1 cellular context compared by ENCODE assay signal in the genomic region with DNA sequence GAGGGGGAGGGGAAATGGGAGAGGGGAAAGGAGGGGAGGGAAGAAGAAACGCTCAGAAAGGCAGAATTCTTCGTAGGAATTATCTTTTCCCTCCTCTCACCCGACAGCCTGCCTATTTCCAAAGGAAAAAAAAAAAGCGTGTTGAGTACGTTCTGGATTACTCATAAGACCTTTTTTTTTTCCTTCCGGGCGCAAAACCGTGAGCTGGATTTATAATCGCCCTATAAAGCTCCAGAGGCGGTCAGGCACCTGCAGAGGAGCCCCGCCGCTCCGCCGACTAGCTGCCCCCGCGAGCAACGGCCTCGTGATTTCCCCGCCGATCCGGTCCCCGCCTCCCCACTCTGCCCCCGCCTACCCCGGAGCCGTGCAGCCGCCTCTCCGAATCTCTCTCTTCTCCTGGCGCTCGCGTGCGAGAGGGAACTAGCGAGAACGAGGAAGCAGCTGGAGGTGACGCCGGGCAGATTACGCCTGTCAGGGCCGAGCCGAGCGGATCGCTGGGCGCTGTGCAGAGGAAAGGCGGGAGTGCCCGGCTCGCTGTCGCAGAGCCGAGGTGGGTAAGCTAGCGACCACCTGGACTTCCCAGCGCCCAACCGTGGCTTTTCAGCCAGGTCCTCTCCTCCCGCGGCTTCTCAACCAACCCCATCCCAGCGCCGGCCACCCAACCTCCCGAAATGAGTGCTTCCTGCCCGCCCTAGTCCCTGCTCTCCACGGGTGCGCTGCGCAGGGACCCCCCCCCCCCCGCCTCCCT.
TF ChIP-seq lines count a peak whose summit lies in the region.

Gene GAD1, plus strand, starts transcription at position 389 of the 748 bp plus-strand sequence. CDS start 1,705 bp downstream, outside the sequence.

TF ChIP-seq in K562, 482 proteins besides CTCF, POLR2A, EP300 and RAD21 (continued from another document and continues in another):
- TF ChIP-seq ZNF592 (IDR thresholded peaks at IDR 0.05) (no peak), DNMT1 (IDR thresholded peaks at IDR 0.05) (no peak), CREB1 (IDR thresholded peaks at IDR 0.05) (0 out of 2 replicates have a peak, but pooled peaks have one; percentile 13), CREB1 (CRISPR knock-in tag; IDR thresholded peaks at IDR 0.05) (no peak; the same call in 1 of the 2 replicates), RUNX1 (IDR thresholded peaks at IDR 0.05; ENCODE audit: low read depth) (no peak), HNRNPL (IDR thresholded peaks at IDR 0.05; ENCODE audit: low read depth, low read length) (no peak), KAT7 (CRISPR knock-in tag; IDR thresholded peaks at IDR 0.05; ENCODE audit: borderline replicate concordance) (no peak; the same call in 1 of the 2 replicates), POLR2AphosphoS2 (IDR thresholded peaks at IDR 0.05; ENCODE audit: low read length) (no peak), MECOM (CRISPR knock-in tag; IDR thresholded peaks at IDR 0.05) (no peak), ZNF668 (CRISPR knock-in tag; IDR thresholded peaks at IDR 0.05) (no peak), GABPB1 (CRISPR knock-in tag; IDR thresholded peaks at IDR 0.05) (peak; percentile 60), CBX8 (IDR thresholded peaks at IDR 0.05; ENCODE audit: borderline replicate concordance, extremely low read depth, low read depth, low read length, poor library complexity, severe bottlenecking) (no peak), EWSR1 (IDR thresholded peaks at IDR 0.05; ENCODE audit: borderline replicate concordance, low read depth, partially characterized antibody) (no peak), RBM22 (IDR thresholded peaks at IDR 0.05; ENCODE audit: low read depth, low read length, poor library complexity, severe bottlenecking) (no peak), ZKSCAN3 (CRISPR knock-in tag; IDR thresholded peaks at IDR 0.05) (no peak), GTF2F1 (IDR thresholded peaks at IDR 0.05; ENCODE audit: low read depth, low read length) (no peak), TBL1XR1 (IDR thresholded peaks at IDR 0.05; ENCODE audit: low read length in 2 of 2) (no peak; a peak in 1 of 4 replicates), U2AF1 (optimal IDR thresholded peaks at IDR 0.05; ENCODE audit: low read depth, low read length) (no peak), BRF1 (IDR thresholded peaks at IDR 0.05; ENCODE audit: borderline replicate concordance, extremely low read depth, insufficient read length) (no peak), SMARCB1 (IDR thresholded peaks at IDR 0.05; ENCODE audit: insufficient read length, low read depth) (no peak), ASH1L (IDR thresholded peaks at IDR 0.05; ENCODE audit: borderline replicate concordance, low read depth, partially characterized antibody) (no peak), ARNT (IDR thresholded peaks at IDR 0.05) (no peak), CBFB (CRISPR knock-in tag; IDR thresholded peaks at IDR 0.05) (no peak), HNRNPUL1 (IDR thresholded peaks at IDR 0.05; ENCODE audit: low read length) (no peak), HOXB6 (CRISPR knock-in tag; IDR thresholded peaks at IDR 0.05; ENCODE audit: borderline replicate concordance) (no peak), REST (CRISPR knock-in tag; IDR thresholded peaks at IDR 0.05; ENCODE audit: low read depth) (no peak), ZNF583 (CRISPR knock-in tag; IDR thresholded peaks at IDR 0.05) (no peak), GATA2 (CRISPR knock-in tag; IDR thresholded peaks at IDR 0.05) (no peak), ZNF274 (IDR thresholded peaks at IDR 0.05; ENCODE audit: borderline replicate concordance, low read depth, low read length) (no peak), SMAD2 (IDR thresholded peaks at IDR 0.05; ENCODE audit: low read depth, low read length) (no peak)
- TF ChIP-seq, protein P1, sequence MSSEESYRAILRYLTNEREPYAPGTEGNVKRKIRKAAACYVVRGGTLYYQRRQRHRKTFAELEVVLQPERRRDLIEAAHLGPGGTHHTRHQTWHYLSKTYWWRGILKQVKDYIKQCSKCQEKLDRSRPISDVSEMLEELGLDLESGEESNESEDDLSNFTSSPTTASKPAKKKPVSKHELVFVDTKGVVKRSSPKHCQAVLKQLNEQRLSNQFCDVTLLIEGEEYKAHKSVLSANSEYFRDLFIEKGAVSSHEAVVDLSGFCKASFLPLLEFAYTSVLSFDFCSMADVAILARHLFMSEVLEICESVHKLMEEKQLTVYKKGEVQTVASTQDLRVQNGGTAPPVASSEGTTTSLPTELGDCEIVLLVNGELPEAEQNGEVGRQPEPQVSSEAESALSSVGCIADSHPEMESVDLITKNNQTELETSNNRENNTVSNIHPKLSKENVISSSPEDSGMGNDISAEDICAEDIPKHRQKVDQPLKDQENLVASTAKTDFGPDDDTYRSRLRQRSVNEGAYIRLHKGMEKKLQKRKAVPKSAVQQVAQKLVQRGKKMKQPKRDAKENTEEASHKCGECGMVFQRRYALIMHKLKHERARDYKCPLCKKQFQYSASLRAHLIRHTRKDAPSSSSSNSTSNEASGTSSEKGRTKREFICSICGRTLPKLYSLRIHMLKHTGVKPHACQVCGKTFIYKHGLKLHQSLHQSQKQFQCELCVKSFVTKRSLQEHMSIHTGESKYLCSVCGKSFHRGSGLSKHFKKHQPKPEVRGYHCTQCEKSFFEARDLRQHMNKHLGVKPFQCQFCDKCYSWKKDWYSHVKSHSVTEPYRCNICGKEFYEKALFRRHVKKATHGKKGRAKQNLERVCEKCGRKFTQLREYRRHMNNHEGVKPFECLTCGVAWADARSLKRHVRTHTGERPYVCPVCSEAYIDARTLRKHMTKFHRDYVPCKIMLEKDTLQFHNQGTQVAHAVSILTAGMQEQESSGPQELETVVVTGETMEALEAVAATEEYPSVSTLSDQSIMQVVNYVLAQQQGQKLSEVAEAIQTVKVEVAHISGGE (CRISPR knock-in tag; IDR thresholded peaks at IDR 0.05), result no peak
- TF ChIP-seq, protein P2, sequence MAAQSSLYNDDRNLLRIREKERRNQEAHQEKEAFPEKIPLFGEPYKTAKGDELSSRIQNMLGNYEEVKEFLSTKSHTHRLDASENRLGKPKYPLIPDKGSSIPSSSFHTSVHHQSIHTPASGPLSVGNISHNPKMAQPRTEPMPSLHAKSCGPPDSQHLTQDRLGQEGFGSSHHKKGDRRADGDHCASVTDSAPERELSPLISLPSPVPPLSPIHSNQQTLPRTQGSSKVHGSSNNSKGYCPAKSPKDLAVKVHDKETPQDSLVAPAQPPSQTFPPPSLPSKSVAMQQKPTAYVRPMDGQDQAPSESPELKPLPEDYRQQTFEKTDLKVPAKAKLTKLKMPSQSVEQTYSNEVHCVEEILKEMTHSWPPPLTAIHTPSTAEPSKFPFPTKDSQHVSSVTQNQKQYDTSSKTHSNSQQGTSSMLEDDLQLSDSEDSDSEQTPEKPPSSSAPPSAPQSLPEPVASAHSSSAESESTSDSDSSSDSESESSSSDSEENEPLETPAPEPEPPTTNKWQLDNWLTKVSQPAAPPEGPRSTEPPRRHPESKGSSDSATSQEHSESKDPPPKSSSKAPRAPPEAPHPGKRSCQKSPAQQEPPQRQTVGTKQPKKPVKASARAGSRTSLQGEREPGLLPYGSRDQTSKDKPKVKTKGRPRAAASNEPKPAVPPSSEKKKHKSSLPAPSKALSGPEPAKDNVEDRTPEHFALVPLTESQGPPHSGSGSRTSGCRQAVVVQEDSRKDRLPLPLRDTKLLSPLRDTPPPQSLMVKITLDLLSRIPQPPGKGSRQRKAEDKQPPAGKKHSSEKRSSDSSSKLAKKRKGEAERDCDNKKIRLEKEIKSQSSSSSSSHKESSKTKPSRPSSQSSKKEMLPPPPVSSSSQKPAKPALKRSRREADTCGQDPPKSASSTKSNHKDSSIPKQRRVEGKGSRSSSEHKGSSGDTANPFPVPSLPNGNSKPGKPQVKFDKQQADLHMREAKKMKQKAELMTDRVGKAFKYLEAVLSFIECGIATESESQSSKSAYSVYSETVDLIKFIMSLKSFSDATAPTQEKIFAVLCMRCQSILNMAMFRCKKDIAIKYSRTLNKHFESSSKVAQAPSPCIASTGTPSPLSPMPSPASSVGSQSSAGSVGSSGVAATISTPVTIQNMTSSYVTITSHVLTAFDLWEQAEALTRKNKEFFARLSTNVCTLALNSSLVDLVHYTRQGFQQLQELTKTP (IDR thresholded peaks at IDR 0.05; ENCODE audit: low read depth in 1 of 2, partially characterized antibody in 2 of 2), result no peak
- TF ChIP-seq, protein P3, sequence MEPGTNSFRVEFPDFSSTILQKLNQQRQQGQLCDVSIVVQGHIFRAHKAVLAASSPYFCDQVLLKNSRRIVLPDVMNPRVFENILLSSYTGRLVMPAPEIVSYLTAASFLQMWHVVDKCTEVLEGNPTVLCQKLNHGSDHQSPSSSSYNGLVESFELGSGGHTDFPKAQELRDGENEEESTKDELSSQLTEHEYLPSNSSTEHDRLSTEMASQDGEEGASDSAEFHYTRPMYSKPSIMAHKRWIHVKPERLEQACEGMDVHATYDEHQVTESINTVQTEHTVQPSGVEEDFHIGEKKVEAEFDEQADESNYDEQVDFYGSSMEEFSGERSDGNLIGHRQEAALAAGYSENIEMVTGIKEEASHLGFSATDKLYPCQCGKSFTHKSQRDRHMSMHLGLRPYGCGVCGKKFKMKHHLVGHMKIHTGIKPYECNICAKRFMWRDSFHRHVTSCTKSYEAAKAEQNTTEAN (CRISPR knock-in tag; IDR thresholded peaks at IDR 0.05), result no peak
- TF ChIP-seq, protein P4, sequence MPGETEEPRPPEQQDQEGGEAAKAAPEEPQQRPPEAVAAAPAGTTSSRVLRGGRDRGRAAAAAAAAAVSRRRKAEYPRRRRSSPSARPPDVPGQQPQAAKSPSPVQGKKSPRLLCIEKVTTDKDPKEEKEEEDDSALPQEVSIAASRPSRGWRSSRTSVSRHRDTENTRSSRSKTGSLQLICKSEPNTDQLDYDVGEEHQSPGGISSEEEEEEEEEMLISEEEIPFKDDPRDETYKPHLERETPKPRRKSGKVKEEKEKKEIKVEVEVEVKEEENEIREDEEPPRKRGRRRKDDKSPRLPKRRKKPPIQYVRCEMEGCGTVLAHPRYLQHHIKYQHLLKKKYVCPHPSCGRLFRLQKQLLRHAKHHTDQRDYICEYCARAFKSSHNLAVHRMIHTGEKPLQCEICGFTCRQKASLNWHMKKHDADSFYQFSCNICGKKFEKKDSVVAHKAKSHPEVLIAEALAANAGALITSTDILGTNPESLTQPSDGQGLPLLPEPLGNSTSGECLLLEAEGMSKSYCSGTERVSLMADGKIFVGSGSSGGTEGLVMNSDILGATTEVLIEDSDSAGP (CRISPR knock-in tag; IDR thresholded peaks at IDR 0.05), result no peak
- TF ChIP-seq, protein P5, sequence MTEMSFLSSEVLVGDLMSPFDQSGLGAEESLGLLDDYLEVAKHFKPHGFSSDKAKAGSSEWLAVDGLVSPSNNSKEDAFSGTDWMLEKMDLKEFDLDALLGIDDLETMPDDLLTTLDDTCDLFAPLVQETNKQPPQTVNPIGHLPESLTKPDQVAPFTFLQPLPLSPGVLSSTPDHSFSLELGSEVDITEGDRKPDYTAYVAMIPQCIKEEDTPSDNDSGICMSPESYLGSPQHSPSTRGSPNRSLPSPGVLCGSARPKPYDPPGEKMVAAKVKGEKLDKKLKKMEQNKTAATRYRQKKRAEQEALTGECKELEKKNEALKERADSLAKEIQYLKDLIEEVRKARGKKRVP (CRISPR knock-in tag; IDR thresholded peaks at IDR 0.05), result no peak
